8 cellular contexts compared by ENCODE assay signal in genomic region chr3:107697855-107698254, GRCh38.
A peak's percentile ranks its signal among the peaks of the same experiment; 100 is the strongest.
DNase-seq lines count a peak whose midpoint lies in the region; ATAC-seq, FAIRE-seq and TF ChIP-seq lines count a peak whose summit lies in the region.
"Not testable (repeated sequence)": the region's sequence is repeated elsewhere in the genome, so short reads cannot be mapped to it uniquely, and the experiment has no call there.

No MANE protein-coding gene starts in this region.

- intact Hi-C loops in activated B cell treated with CpG ODN at 0.5 μM for 24 hours (cut with micrococcal nuclease), result not testable (repeated sequence)

- peak overlapping the region; percentile 41 for H3K4me3 ChIP-seq in CD4-positive, CD25-positive, alpha-beta regulatory T cell (ENCODE audit: low read depth, low read length)
- H3K4me3 ChIP-seq in KMS-11 (IDR thresholded peaks at IDR 0.05; ENCODE audit: insufficient read depth, low read depth, low read length), result not testable (repeated sequence)
- H3K4me3 ChIP-seq in H1 (ENCODE audit: extremely low read depth in 1 of 4, insufficient read depth in 2 of 4, low read depth in 3 of 4, low read length in 4 of 4) (peak overlapping the region; percentile 16 to 59 (median 50); a peak in 7 of 8 replicates), iPS-15b (ENCODE audit: low read depth, low read length) (peak overlapping the region; percentile 63), smooth muscle cell (peak overlapping the region; percentile 15)

- peak overlapping the region; percentile 51 for H3K18ac ChIP-seq in H1 (ENCODE audit: extremely low read depth, low read length)

- not testable (repeated sequence) for H3K14ac ChIP-seq in H1 (ENCODE audit: insufficient read length)

- H3F3A ChIP-seq in smooth muscle cell (ENCODE audit: low read depth), result not testable (repeated sequence)

- not testable (repeated sequence) for ATAC-seq in CD4-positive, CD25-positive, alpha-beta regulatory T cell (ENCODE audit: low read depth in 2 of 2); activated B cell treated with CpG ODN at 0.5 μM for 24 hours (ENCODE audit: low read depth); activated naive CD8-positive, alpha-beta T cell treated with anti-CD3 and anti-CD28 coated beads, Interleukin-2, amount 50 U/mL, for 24 hours; naive B cell (ENCODE audit: low read depth in 2 of 2)

- peak overlapping the region; percentile 49; the same call in 1 of the 2 replicates for H2BK5ac ChIP-seq in H1 (ENCODE audit: low read depth, low read length)

- H3K36me3 ChIP-seq in CD4-positive, CD25-positive, alpha-beta regulatory T cell (ENCODE audit: control insufficient read depth, insufficient read depth, low read length); KMS-11 (ENCODE audit: insufficient read depth); H1 (ENCODE audit: control insufficient read depth in 2 of 4, insufficient read depth in 4 of 4, low read length in 3 of 4); iPS-15b (ENCODE audit: control insufficient read depth, insufficient read depth, low read length); smooth muscle cell (ENCODE audit: low read depth): not testable (repeated sequence)

- not testable (repeated sequence) for H3K79me2 ChIP-seq in KMS-11 (ENCODE audit: insufficient read depth, low read depth); smooth muscle cell (ENCODE audit: low read depth)
- peaks cover 0 to 16% of the 10 kb centered on the region in 2 experiments; a peak in 2 of 4 replicates for H3K79me2 ChIP-seq in H1 (ENCODE audit: control insufficient read depth in 1 of 2, insufficient read depth in 2 of 2, low read length in 2 of 2)

- H3K9me3 Mint-ChIP-seq in CD4-positive, CD25-positive, alpha-beta regulatory T cell; activated B cell treated with CpG ODN at 0.5 μM for 24 hours; activated naive CD8-positive, alpha-beta T cell treated with anti-CD3 and anti-CD28 coated beads, Interleukin-2, amount 50 U/mL, for 24 hours; naive B cell: not testable (repeated sequence)

- H2BK20ac ChIP-seq in H1 (ENCODE audit: low read length), result not testable (repeated sequence)

- not testable (repeated sequence) for TF ChIP-seq CTCF in KMS-11 (conservative IDR thresholded peaks at IDR 0.05; ENCODE audit: low read depth, low read length); activated B cell treated with CpG ODN at 0.5 μM for 24 hours (IDR thresholded peaks at IDR 0.05); H1 (IDR thresholded peaks at IDR 0.05; ENCODE audit: control extremely low read depth in 1 of 3, insufficient read depth in 1 of 3, low read depth in 1 of 3, low read length in 3 of 3); smooth muscle cell (IDR thresholded peaks at IDR 0.05; ENCODE audit: borderline replicate concordance, insufficient read depth, poor library complexity, severe bottlenecking)

- H4K5ac ChIP-seq in H1 (ENCODE audit: insufficient read length, low read depth, low read length), result not testable (repeated sequence)

- H3K56ac ChIP-seq in H1 (replicated peaks; ENCODE audit: insufficient read length, low read depth, low read length), result not testable (repeated sequence)

- H3K9me3 ChIP-seq in CD4-positive, CD25-positive, alpha-beta regulatory T cell (ENCODE audit: control insufficient read depth in 2 of 2, low read length in 2 of 2); H1 (ENCODE audit: insufficient read depth in 2 of 2, low read depth in 1 of 2, low read length in 1 of 2); iPS-15b (ENCODE audit: control insufficient read depth, insufficient read depth, low read length); smooth muscle cell (replicated peaks; ENCODE audit: low read depth): not testable (repeated sequence)

- H3K4me1 ChIP-seq in CD4-positive, CD25-positive, alpha-beta regulatory T cell (ENCODE audit: control insufficient read depth, insufficient read depth, low read length, poor library complexity, severe bottlenecking); KMS-11 (ENCODE audit: low read depth, poor library complexity, severe bottlenecking); H1 (replicated peaks in 1 of 4; ENCODE audit: control insufficient read depth in 3 of 4, insufficient read depth in 4 of 4, low read length in 3 of 4); iPS-15b (ENCODE audit: control insufficient read depth, insufficient read depth, low read length); smooth muscle cell (ENCODE audit: low read depth): not testable (repeated sequence)

- H2BK120ac ChIP-seq in H1 (replicated peaks; ENCODE audit: low read depth, low read length), result not testable (repeated sequence)

- H3K4ac ChIP-seq in H1 (replicated peaks; ENCODE audit: insufficient read length, low read depth, low read length), result not testable (repeated sequence)

- not testable (repeated sequence) for H2AK5ac ChIP-seq in H1 (ENCODE audit: low read depth, low read length)

- not testable (repeated sequence) for H4K91ac ChIP-seq in H1 (replicated peaks; ENCODE audit: insufficient read length, low read length)

- not testable (repeated sequence) for H3K27ac Mint-ChIP-seq in CD4-positive, CD25-positive, alpha-beta regulatory T cell; activated B cell treated with CpG ODN at 0.5 μM for 24 hours; activated naive CD8-positive, alpha-beta T cell treated with anti-CD3 and anti-CD28 coated beads, Interleukin-2, amount 50 U/mL, for 24 hours
- H3K27ac Mint-ChIP-seq in naive B cell, result peak overlapping the region in 1 of 6 donors; percentile 82

- H3K4me3 Mint-ChIP-seq in CD4-positive, CD25-positive, alpha-beta regulatory T cell, result peak overlapping the region; percentile 64 to 84 (median 76)
- H3K4me3 Mint-ChIP-seq in activated B cell treated with CpG ODN at 0.5 μM for 24 hours, result peak overlapping the region; percentile 75
- peak overlapping the region; percentile 71 for H3K4me3 Mint-ChIP-seq in activated naive CD8-positive, alpha-beta T cell treated with anti-CD3 and anti-CD28 coated beads, Interleukin-2, amount 50 U/mL, for 24 hours
- peak overlapping the region; percentile 23 to 90 (median 76) for H3K4me3 Mint-ChIP-seq in naive B cell

- DNase-seq in CD4-positive, CD25-positive, alpha-beta regulatory T cell; activated B cell treated with CpG ODN at 0.5 μM for 24 hours; activated naive CD8-positive, alpha-beta T cell treated with anti-CD3 and anti-CD28 coated beads, Interleukin-2, amount 50 U/mL, for 24 hours; naive B cell; smooth muscle cell (lab: John Stamatoyannopoulos, UW; ENCODE audit: unreplicated experiment): not testable (repeated sequence)
- DNase-seq in H1 (ENCODE audit: low read depth in 1 of 2, low spot score in 2 of 2), result peak in 1 of 2 experiments; percentile 70

- not testable (repeated sequence) for H3K27me3 Mint-ChIP-seq in CD4-positive, CD25-positive, alpha-beta regulatory T cell; activated B cell treated with CpG ODN at 0.5 μM for 24 hours; activated naive CD8-positive, alpha-beta T cell treated with anti-CD3 and anti-CD28 coated beads, Interleukin-2, amount 50 U/mL, for 24 hours; naive B cell

- not testable (repeated sequence) for H3K23me2 ChIP-seq in H1 (ENCODE audit: low read depth, low read length)

- not testable (repeated sequence) for FAIRE-seq in H1 (lab: Jason Lieb, UNC)

- POLR2A ChIA-PET in activated B cell treated with CpG ODN at 0.5 μM for 24 hours (lab: Charles Lee), result not testable (repeated sequence)
- POLR2A ChIA-PET in H1 (lab: Charles Lee; ENCODE audit: partially characterized antibody), result interaction anchor here (0.7 to 1.3 kb wide), 3 partner anchors 9 to 18 kb away, joined by 3 read pairs; no protein-coding TSS in a partner anchor

- peak overlapping the region; percentile 60; the same call in 1 of the 2 replicates for H2BK12ac ChIP-seq in H1 (ENCODE audit: low read depth, low read length)

- peak overlapping the region; percentile 62; the same call in 1 of the 2 replicates for H4K8ac ChIP-seq in H1 (ENCODE audit: extremely low read depth, insufficient read depth, low read length)

- not testable (repeated sequence) for TF ChIP-seq POLR2A in H1 (IDR thresholded peaks at IDR 0.05; ENCODE audit: control extremely low read depth in 1 of 2, low read depth in 2 of 2, low read length in 2 of 2)

- 40% methylated on average over 22 of the region's 23 CpGs; no CpG with 5 or more reads in 1 of the 2 experiments for WGBS in H1 (ENCODE audit: extremely low coverage in 1 of 2, insufficient coverage in 1 of 2, insufficient read length in 1 of 2, insufficient replicate concordance in 2 of 2, low coverage in 1 of 2, low lambda C conversion rate in 2 of 2, missing lambda C conversion rate in 1 of 2), 2 experiments
- 76% methylated on average over 23 of the region's 23 CpGs for WGBS in smooth muscle cell (ENCODE audit: low lambda C conversion rate)

- not testable (repeated sequence) for H3K23ac ChIP-seq in H1 (ENCODE audit: insufficient read length)

- not testable (repeated sequence) for H3K27ac ChIP-seq in CD4-positive, CD25-positive, alpha-beta regulatory T cell (ENCODE audit: insufficient read depth, low read length, poor library complexity, severe bottlenecking); smooth muscle cell (ENCODE audit: low read depth)
- peak overlapping the region; percentile 57 for H3K27ac ChIP-seq in KMS-11
- H3K27ac ChIP-seq in H1 (ENCODE audit: low read depth, low read length), result peak overlapping the region; percentile 32; the same call in 1 of the 2 replicates

- not testable (repeated sequence) for TF ChIP-seq RAD21 in H1 (IDR thresholded peaks at IDR 0.05 in 1 of 2, conservative IDR thresholded peaks at IDR 0.05 in 1 of 2; ENCODE audit: low read depth in 2 of 2, low read length in 2 of 2)

- not testable (repeated sequence) for H4K20me1 ChIP-seq in KMS-11 (ENCODE audit: insufficient read depth); H1 (replicated peaks in 1 of 2; ENCODE audit: control insufficient read depth in 1 of 2, insufficient read depth in 2 of 2, low read length in 2 of 2)
- H4K20me1 ChIP-seq in smooth muscle cell (ENCODE audit: low read depth), result peaks cover 39% of the 10 kb centered on the region

- peaks cover 11 to 43% (median 23%) of the 10 kb centered on the region in 4 donors for H3K4me1 Mint-ChIP-seq in CD4-positive, CD25-positive, alpha-beta regulatory T cell
- H3K4me1 Mint-ChIP-seq in activated B cell treated with CpG ODN at 0.5 μM for 24 hours (peaks cover 24% of the 10 kb centered on the region), naive B cell (peaks cover 29 to 36% (median 31%) of the 10 kb centered on the region in 3 donors)
- H3K4me1 Mint-ChIP-seq in activated naive CD8-positive, alpha-beta T cell treated with anti-CD3 and anti-CD28 coated beads, Interleukin-2, amount 50 U/mL, for 24 hours, result peaks cover 20% of the 10 kb centered on the region

- H3K36me3 Mint-ChIP-seq in CD4-positive, CD25-positive, alpha-beta regulatory T cell; activated B cell treated with CpG ODN at 0.5 μM for 24 hours (ENCODE audit: low read depth); activated naive CD8-positive, alpha-beta T cell treated with anti-CD3 and anti-CD28 coated beads, Interleukin-2, amount 50 U/mL, for 24 hours (ENCODE audit: low read depth); naive B cell: not testable (repeated sequence)

- H3K9ac ChIP-seq in KMS-11 (peak overlapping the region; percentile 80; the same call in 1 of the 2 replicates), H1 (replicated peaks in 1 of 4; ENCODE audit: extremely low read depth in 1 of 4, low read depth in 3 of 4, low read length in 3 of 4) (peak overlapping the region in 3 of 4 experiments; percentile 30 to 80 (median 75); a peak in 5 of 7 replicates), iPS-15b (ENCODE audit: low read depth, low read length) (peak overlapping the region; percentile 60)
- not testable (repeated sequence) for H3K9ac ChIP-seq in smooth muscle cell (ENCODE audit: low read depth)

- H3K27me3 ChIP-seq in CD4-positive, CD25-positive, alpha-beta regulatory T cell (ENCODE audit: control insufficient read depth, insufficient read depth, low read length); KMS-11 (ENCODE audit: insufficient read depth, low read depth); H1 (replicated peaks in 1 of 4; ENCODE audit: control insufficient read depth in 3 of 4, extremely low read depth in 1 of 4, insufficient read depth in 3 of 4, low read length in 3 of 4); iPS-15b (ENCODE audit: control insufficient read depth, insufficient read depth, low read length); smooth muscle cell (ENCODE audit: low read depth): not testable (repeated sequence)

- not testable (repeated sequence) for TF ChIP-seq EP300 in H1 (IDR thresholded peaks at IDR 0.05; ENCODE audit: borderline replicate concordance in 1 of 2, low read depth in 2 of 2, low read length in 2 of 2)

- H2BK15ac ChIP-seq in H1 (ENCODE audit: low read length), result not testable (repeated sequence)

- H3K4me2 ChIP-seq in KMS-11 (peak overlapping the region; percentile 17; the same call in 1 of the 2 replicates), H1 (ENCODE audit: insufficient read depth in 1 of 2, low read depth in 2 of 2, low read length in 2 of 2) (peak overlapping the region; percentile 58 to 70)
- H3K4me2 ChIP-seq in smooth muscle cell, result not testable (repeated sequence)

- H3K79me1 ChIP-seq in H1 (ENCODE audit: low read depth, low read length), result not testable (repeated sequence)

- peak overlapping the region; percentile 59; the same call in 1 of the 2 replicates for H2AFZ ChIP-seq in KMS-11 (ENCODE audit: low read depth)
- H2AFZ ChIP-seq in H1 (ENCODE audit: low read length); smooth muscle cell (ENCODE audit: low read depth): not testable (repeated sequence)

- CTCF ChIA-PET in activated B cell treated with CpG ODN at 0.5 μM for 24 hours (lab: Charles Lee) (interaction anchor here (0.6 kb wide), 1 partner anchor 20 kb away, joined by 3 read pairs; no protein-coding TSS in a partner anchor), H1 (lab: Charles Lee; ENCODE audit: partially characterized antibody) (interaction anchor here (0.8 to 1.6 kb wide), 2 partner anchors 37 to 121 kb away, joined by 3 to 5 read pairs; no protein-coding TSS in a partner anchor)
